8 cellular contexts compared by ENCODE assay signal in the genomic region with DNA sequence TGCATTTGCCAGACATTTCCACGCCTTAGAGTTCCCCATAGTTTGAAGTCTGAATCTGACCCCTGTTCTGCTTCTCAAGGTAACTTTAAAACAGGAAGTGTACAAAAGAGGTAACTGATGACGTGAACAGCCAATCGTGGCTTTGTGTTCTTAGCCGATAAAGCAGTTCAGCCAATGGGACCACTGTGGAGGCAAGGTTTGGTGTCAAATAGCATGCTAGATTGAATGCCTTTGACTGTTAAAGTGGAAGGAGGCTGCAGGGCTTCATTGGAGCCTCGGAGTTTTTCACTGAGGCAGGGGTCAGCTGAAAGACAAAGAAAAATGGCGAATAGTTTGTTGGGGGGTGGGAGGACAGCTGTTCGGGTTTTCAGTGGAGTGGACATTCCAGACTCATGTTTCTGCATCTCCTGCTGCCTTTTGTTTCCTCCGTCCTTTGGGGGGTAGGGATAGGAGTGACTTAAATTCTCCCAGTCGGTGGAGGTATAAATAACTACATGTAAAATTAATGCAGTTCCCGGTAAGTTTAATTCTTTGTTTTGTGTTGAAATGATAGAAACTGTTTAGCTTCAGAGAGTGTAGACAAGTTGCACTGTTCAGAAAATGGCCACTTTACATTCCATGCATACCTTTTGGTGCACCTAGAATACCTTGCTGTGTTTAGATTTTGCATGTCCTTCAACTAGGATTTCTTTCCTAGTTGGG. TPM values are rescaled to one million over a fixed set of nuclear protein-coding genes. Genes with fewer than 3 reads are reported as not detected.
DNase-seq lines count a peak whose midpoint lies in the region; ATAC-seq, FAIRE-seq and TF ChIP-seq lines count a peak whose summit lies in the region.

No MANE protein-coding gene starts in this region.

- H3K4me1 ChIP-seq in right lobe of liver = peaks cover 0 to 59% (median 18%) of the 10 kb centered on the region in 4 donors

- peak overlapping the region; percentile 37 to 65 (median 53) for H3K4me3 ChIP-seq in right lobe of liver

- under 1% methylated on average over 10 of the region's 10 CpGs for WGBS in right lobe of liver (ENCODE audit: insufficient coverage, low coverage, low lambda C conversion rate, missing lambda C conversion rate)

- intact Hi-C loops in activated CD4-positive, alpha-beta memory T cell treated with anti-CD3 and anti-CD28 coated beads for 36 hours (cut with micrococcal nuclease) = loop anchor here (1.0 kb wide), 1 partner anchor 18 kb away; a partner anchor contains a TSS
- intact Hi-C loops in right lobe of liver (cut with DNase I) = no loop called here

- TF ChIP-seq POLR2A in right lobe of liver (IDR thresholded peaks at IDR 0.05) = peak; percentile 84

- H3K4me3 Mint-ChIP-seq in activated CD4-positive, alpha-beta memory T cell treated with anti-CD3 and anti-CD28 coated beads for 36 hours = peak overlapping the region; percentile 87

- peaks cover 6% of the 10 kb centered on the region for H3K36me3 Mint-ChIP-seq in activated CD4-positive, alpha-beta memory T cell treated with anti-CD3 and anti-CD28 coated beads for 36 hours

- DNase-seq in AG20443 (ENCODE audit: low spot score) = peak; percentile 87
- DNase-seq in GM19239 (ENCODE audit: insufficient read length, low spot score) = peak; percentile 54
- DNase-seq in NCI-H748 (lab: John Stamatoyannopoulos, UW; ENCODE audit: unreplicated experiment) = peak; percentile 100
- DNase-seq in activated CD4-positive, alpha-beta memory T cell treated with anti-CD3 and anti-CD28 coated beads for 36 hours = peak; percentile 79
- peak; percentile 86 for DNase-seq in ecto neural progenitor cell (ENCODE audit: low spot score)
- DNase-seq in right lobe of liver = peak; percentile 55 to 89 (median 78)
- peak; percentile 38 to 69 for DNase-seq in stimulated activated CD4-positive, alpha-beta T cell treated with anti-CD3 and anti-CD28 coated beads, Interleukin-4, amount 100 ng/mL, for 4 hours

- POLR2A ChIA-PET in activated CD4-positive, alpha-beta memory T cell treated with anti-CD3 and anti-CD28 coated beads for 36 hours (lab: Charles Lee) = interaction anchor here (1.3 to 2.2 kb wide), 2 partner anchors 15 to 18 kb away, joined by 3 to 6 read pairs; a partner anchor contains a TSS

- peak overlapping the region; percentile 89 for H3K27ac Mint-ChIP-seq in activated CD4-positive, alpha-beta memory T cell treated with anti-CD3 and anti-CD28 coated beads for 36 hours

- no peak for TF ChIP-seq CTCF in right lobe of liver (IDR thresholded peaks at IDR 0.05)

- peak; percentile 84 for ATAC-seq in HG03439 (IDR thresholded peaks at IDR 0.05; ENCODE audit: unreplicated experiment)
- peak; percentile 87 to 96 (median 88) for ATAC-seq in right lobe of liver

- H3K9me3 Mint-ChIP-seq in activated CD4-positive, alpha-beta memory T cell treated with anti-CD3 and anti-CD28 coated beads for 36 hours = no peaks in the 10 kb centered on the region

- FAIRE-seq in GM19239 (lab: Jason Lieb, UNC) = peak; percentile 91

- H3K36me3 ChIP-seq in right lobe of liver = no peaks in the 10 kb centered on the region

- H3K9me3 ChIP-seq in right lobe of liver = no peaks in the 10 kb centered on the region

- peaks cover 63% of the 10 kb centered on the region for H3K4me1 Mint-ChIP-seq in activated CD4-positive, alpha-beta memory T cell treated with anti-CD3 and anti-CD28 coated beads for 36 hours (ENCODE audit: low read depth)

- peak overlapping the region in 2 of 3 donors; percentile 57 to 87 for H3K27ac ChIP-seq in right lobe of liver

- CTCF ChIA-PET in activated CD4-positive, alpha-beta memory T cell treated with anti-CD3 and anti-CD28 coated beads for 36 hours (lab: Charles Lee) = interaction anchor here (0.9 to 1.4 kb wide), 3 partner anchors 18 to 65 kb away, joined by 3 to 4 read pairs (median 3); a partner anchor contains a TSS

- H3K27me3 ChIP-seq in right lobe of liver = no peaks in the 10 kb centered on the region

- H3K27me3 Mint-ChIP-seq in activated CD4-positive, alpha-beta memory T cell treated with anti-CD3 and anti-CD28 coated beads for 36 hours = no peaks in the 10 kb centered on the region

RNA-seq across cellular contexts. Expression of a gene that starts 17.7 kb away (rescaled TPM):
- total RNA-seq in activated CD4-positive, alpha-beta memory T cell treated with anti-CD3 and anti-CD28 coated beads for 36 hours = 10 to 100 TPM; 52.6 to 61.7 TPM
- 10 to 100 TPM; 21.9 to 36.1 (median 28.1) TPM for total RNA-seq in right lobe of liver

RNA-seq across cellular contexts. Expression of a gene that starts 43.8 kb away (rescaled TPM):
- total RNA-seq in activated CD4-positive, alpha-beta memory T cell treated with anti-CD3 and anti-CD28 coated beads for 36 hours = 1 to 10 TPM; 3.7 to 4.0 TPM
- total RNA-seq in right lobe of liver = 1 to 10 TPM in 2 of 6 experiments, under 1 TPM in 4; 0.35 to 1.4 (median 0.45) TPM

Comparison
In these comparisons a context has a peak if more than half of its experiments do, and no peak if none do; other contexts are left out.
1. Peak in every context shown above with its lines: DNase-seq, ATAC-seq, H3K4me3 ChIP-seq and H3K27ac ChIP-seq.